Comparison of ENCODE assay signal across 1 cellular context in genomic region chr4:184441461-184442392, GRCh38.
TF ChIP-seq lines count a peak whose summit lies in the region.

No MANE protein-coding gene starts in this region.

TF ChIP-seq in GM23338, 12 proteins besides CTCF, POLR2A, EP300 and RAD21 (continued from another document):
- no peak for TF ChIP-seq ZNF462 (CRISPR knock-in tag; IDR thresholded peaks at IDR 0.05)
- TF ChIP-seq EZH2phosphoT487 (IDR thresholded peaks at IDR 0.05; ENCODE audit: unreplicated experiment): no peak
- no peak for TF ChIP-seq NANOG (IDR thresholded peaks at IDR 0.05; ENCODE audit: borderline replicate concordance)
- TF ChIP-seq ZNF331 (CRISPR knock-in tag; IDR thresholded peaks at IDR 0.05; ENCODE audit: low read depth): no peak
- TF ChIP-seq CREB1 (CRISPR knock-in tag; IDR thresholded peaks at IDR 0.05; ENCODE audit: low read depth): no peak
